In the genomic region with DNA sequence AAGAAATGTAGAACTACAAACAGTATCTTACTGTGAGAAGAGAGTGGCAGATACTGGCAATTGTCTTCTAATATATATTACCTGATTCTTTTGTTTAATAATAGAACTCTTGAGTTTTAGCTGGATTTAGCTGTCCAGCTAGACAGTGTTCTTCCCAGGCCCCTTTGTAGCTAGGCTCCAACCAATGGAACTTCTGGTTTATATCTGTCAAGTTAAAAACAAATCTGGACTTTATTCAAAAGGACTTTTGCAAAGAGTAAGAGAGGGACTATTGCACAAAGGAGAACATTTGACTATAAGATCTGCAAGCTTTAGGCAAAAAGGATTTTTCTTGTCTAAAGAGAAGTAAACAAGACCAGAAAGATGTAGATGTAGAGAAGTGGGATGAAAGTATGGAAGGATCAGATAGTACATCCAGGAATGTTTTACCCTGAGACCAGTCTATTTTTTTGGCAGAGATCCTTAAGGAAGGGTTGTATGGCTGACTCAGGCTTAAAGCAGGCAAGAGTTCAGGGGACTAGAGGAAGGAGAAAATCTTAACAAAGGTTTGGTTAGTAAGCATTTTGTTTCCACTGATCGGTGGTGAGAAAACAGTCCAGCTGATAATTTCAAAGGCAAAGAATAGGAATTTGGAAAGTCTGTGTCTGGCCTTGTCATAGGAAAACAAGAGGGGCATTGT, we compare ENCODE assay signal across 13 cellular contexts.
DNase-seq lines count a peak whose midpoint lies in the region; ATAC-seq and TF ChIP-seq lines count a peak whose summit lies in the region.
"Had no signal": no experiment of that assay in that cellular context is flagged by ENCODE, and none has a peak within 500 bp of the region (broad histone marks: within the 10 kb centered on the region; RNA-seq: fewer than 3 reads in every experiment).

No MANE protein-coding gene starts in this region.

- WGBS in stomach, 5 donors, result 8 to 21% (median 15%) methylated on average over 1 of the region's 1 CpG

- TF ChIP-seq EP300 in stomach (IDR thresholded peaks at IDR 0.05), result no peak

- H3K36me3 ChIP-seq in left ventricle myocardium inferior (no peaks in the 10 kb centered on the region), stomach (no peaks in the 10 kb centered on the region)
- H3K36me3 ChIP-seq: Peyer's patch had no signal

- H3K4me1 ChIP-seq in left ventricle myocardium inferior (peaks cover 21% of the 10 kb centered on the region), stomach (peaks cover 10 to 56% (median 32%) of the 10 kb centered on the region in 4 donors)
- H3K4me1 ChIP-seq: Peyer's patch had no signal

- no peaks in the 10 kb centered on the region for H3K27me3 ChIP-seq in left ventricle myocardium inferior (ENCODE audit: low read depth)
- H3K27me3 ChIP-seq in stomach, result no peaks in the 10 kb centered on the region
- H3K27me3 ChIP-seq: Peyer's patch had no signal

- ATAC-seq in HG02642 (IDR thresholded peaks at IDR 0.05; ENCODE audit: poor library complexity, unreplicated experiment) (no peak), HG03097 (IDR thresholded peaks at IDR 0.05; ENCODE audit: low FRiP score, unreplicated experiment) (no peak)
- ATAC-seq: activated T-cell treated with anti-CD3 and anti-CD28 coated beads, Interleukin-2, amount 50 U/mL, for 72 hours; K562; naive thymus-derived CD8-positive, alpha-beta T cell had no signal

- intact Hi-C loops in left ventricle myocardium inferior (cut with micrococcal nuclease), result no loop called here
- intact Hi-C loops in stomach (cut with DNase I; ENCODE audit: low total_unique reads), result no loop called here

- H3K4me3 ChIP-seq in astrocyte of the cerebellum (ENCODE audit: low read depth, low read length) (no peak overlapping the region), left ventricle myocardium inferior (no peak overlapping the region), stomach (no peak overlapping the region)
- H3K4me3 ChIP-seq: K562, Peyer's patch had no signal

- in situ Hi-C loops in astrocyte of the cerebellum (cut with HindIII; ENCODE audit: low sequenced_read_pairs), result no loop called here

- no peaks in the 10 kb centered on the region for H3K9me3 ChIP-seq in left ventricle myocardium inferior (replicated peaks)
- no peaks in the 10 kb centered on the region for H3K9me3 ChIP-seq in stomach
- H3K9me3 ChIP-seq: Peyer's patch had no signal

- no peak for TF ChIP-seq POLR2A in stomach (IDR thresholded peaks at IDR 0.05)

- no peak for TF ChIP-seq CTCF in astrocyte of the cerebellum (IDR thresholded peaks at IDR 0.05; ENCODE audit: low read depth, low read length, missing control alignments)
- no peak for TF ChIP-seq CTCF in left ventricle myocardium inferior (IDR thresholded peaks at IDR 0.05; ENCODE audit: borderline replicate concordance)
- no peak for TF ChIP-seq CTCF in stomach (IDR thresholded peaks at IDR 0.05)

- DNase-seq in H4 (ENCODE audit: low spot score), result peak; percentile 13
- peak; percentile 84 for DNase-seq in astrocyte of the cerebellum (ENCODE audit: low read depth)
- DNase-seq in left ventricle myocardium inferior, result no peak
- DNase-seq in stomach, result no peak
- no peak for DNase-seq in amygdala (lab: John Stamatoyannopoulos, UW)
- DNase-seq in NCI-H1092 (lab: John Stamatoyannopoulos, UW), result no peak
- DNase-seq: activated T-cell treated with anti-CD3 and anti-CD28 coated beads, Interleukin-2, amount 50 U/mL, for 72 hours; DMS 273 treated with DMSO at 0.1 percent for 48 hours; naive thymus-derived CD8-positive, alpha-beta T cell; Peyer's patch had no signal

- peak overlapping the region; percentile 26 for H3K27ac ChIP-seq in left ventricle myocardium inferior (replicated peaks)
- peak overlapping the region in 4 of 5 donors; percentile 32 to 73 (median 59) for H3K27ac ChIP-seq in stomach
- H3K27ac ChIP-seq: Peyer's patch had no signal

Comparison
In these comparisons a context has a peak if more than half of its experiments do, and no peak if none do; other contexts are left out.
1. DNase-seq: peak in H4 (single experiment) and astrocyte of the cerebellum (single experiment); none in left ventricle myocardium inferior (single experiment), stomach (single experiment), amygdala (0 of 56) and NCI-H1092 (single experiment).